In genomic region chr5:10403829-10404228, GRCh38 we compare ENCODE assay signal across 9 cellular contexts. TPM values are rescaled to one million over a fixed set of nuclear protein-coding genes. Genes with fewer than 3 reads are reported as not detected.
"Had no signal": no experiment of that assay in that cellular context is flagged by ENCODE, and none has a peak within 500 bp of the region (broad histone marks: within the 10 kb centered on the region; RNA-seq: fewer than 3 reads in every experiment).

No MANE protein-coding gene starts in this region.

- H3K4me3 Mint-ChIP-seq: IgD-negative memory B cell had no signal

- H3K36me3 Mint-ChIP-seq: IgD-negative memory B cell had no signal

- FAIRE-seq: HepG2 had no signal

- H3K9me3 Mint-ChIP-seq: IgD-negative memory B cell had no signal

- H3K27ac Mint-ChIP-seq: IgD-negative memory B cell had no signal

- H3K27ac ChIP-seq: HL-60, KMS-11 had no signal

- H3K4me2 ChIP-seq: KMS-11 had no signal

- H3K9ac ChIP-seq: KMS-11 had no signal

- ATAC-seq: HepG2 had no signal

- DNase-seq: IMR-90, KBM-7, KG1 had no signal

RNA-seq across cellular contexts. Expression of gene ROPN1L, which starts 37.9 kb away (rescaled TPM):
- total RNA-seq: HepG2, HT-29, HT1080 had no signal
- polyA plus RNA-seq: HepG2 had no signal
